ENCODE assay signal across 17 cellular contexts in the genomic region with DNA sequence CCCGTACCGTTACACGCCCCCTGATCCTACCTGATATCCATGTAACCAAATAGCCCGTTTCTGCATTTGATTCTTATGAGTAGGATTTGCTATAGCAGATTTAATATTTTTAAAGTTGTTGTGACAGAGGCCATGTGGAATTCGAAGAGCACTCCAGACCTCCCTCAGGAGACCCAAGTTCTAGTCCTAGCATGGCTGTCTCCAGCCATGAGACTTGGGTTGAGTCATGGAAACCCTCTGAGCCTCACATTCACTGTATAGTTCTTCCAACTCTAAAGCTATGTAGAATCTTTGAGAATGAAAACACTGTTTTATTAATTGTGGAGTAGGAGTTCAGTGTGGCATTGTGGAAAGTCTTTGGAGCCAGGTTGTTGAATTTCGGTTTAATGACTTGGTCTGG. TPM values are rescaled to one million over a fixed set of nuclear protein-coding genes. Genes with fewer than 3 reads are reported as not detected.
A peak's percentile ranks its signal among the peaks of the same experiment; 100 is the strongest.
DNase-seq lines count a peak whose midpoint lies in the region; ATAC-seq lines count a peak whose summit lies in the region.
"Had no signal": no experiment of that assay in that cellular context is flagged by ENCODE, and none has a peak within 500 bp of the region (broad histone marks: within the 10 kb centered on the region; RNA-seq: fewer than 3 reads in every experiment).

No MANE protein-coding gene starts in this region.

- H3K36me3 Mint-ChIP-seq in activated T-cell treated with anti-CD3 and anti-CD28 coated beads, Interleukin-2, amount 50 U/mL, for 4 hours (ENCODE audit: insufficient read depth), result peaks cover 30% of the 10 kb centered on the region
- H3K36me3 Mint-ChIP-seq in activated T-helper 17 cell treated with anti-CD3 and anti-CD28 coated beads, Interleukin-2, amount 50 U/mL, for 72 hours (ENCODE audit: low read depth), result peaks cover 72% of the 10 kb centered on the region
- H3K36me3 Mint-ChIP-seq in immature natural killer cell, result peaks cover 20 to 39% (median 21%) of the 10 kb centered on the region in 3 donors
- peaks cover 69% of the 10 kb centered on the region for H3K36me3 Mint-ChIP-seq in stimulated activated naive CD8-positive, alpha-beta T cell treated with anti-CD3 and anti-CD28 coated beads, Interleukin-15, Interleukin-2, amounts not matched to agents 100 ng/mL and 50 ng/mL, for 24 hours (ENCODE audit: low read depth)

- peak overlapping the region; percentile 97 for H3K27ac Mint-ChIP-seq in activated T-helper 17 cell treated with anti-CD3 and anti-CD28 coated beads, Interleukin-2, amount 50 U/mL, for 72 hours
- peak overlapping the region; percentile 2 to 87 (median 72) for H3K27ac Mint-ChIP-seq in immature natural killer cell
- H3K27ac Mint-ChIP-seq in stimulated activated naive CD8-positive, alpha-beta T cell treated with anti-CD3 and anti-CD28 coated beads, Interleukin-15, Interleukin-2, amounts not matched to agents 100 ng/mL and 50 ng/mL, for 24 hours, result peak overlapping the region; percentile 99

- peaks cover 83% of the 10 kb centered on the region for H3K4me1 Mint-ChIP-seq in activated T-cell treated with anti-CD3 and anti-CD28 coated beads, Interleukin-2, amount 50 U/mL, for 4 hours (ENCODE audit: low read depth)
- H3K4me1 Mint-ChIP-seq in activated T-helper 17 cell treated with anti-CD3 and anti-CD28 coated beads, Interleukin-2, amount 50 U/mL, for 72 hours, result peaks cover 69% of the 10 kb centered on the region
- H3K4me1 Mint-ChIP-seq in immature natural killer cell, result peaks cover 29 to 58% of the 10 kb centered on the region in 2 donors
- H3K4me1 Mint-ChIP-seq in stimulated activated naive CD8-positive, alpha-beta T cell treated with anti-CD3 and anti-CD28 coated beads, Interleukin-15, Interleukin-2, amounts not matched to agents 100 ng/mL and 50 ng/mL, for 24 hours (ENCODE audit: low read depth), result peaks cover 93% of the 10 kb centered on the region

- H3K9me3 Mint-ChIP-seq in activated T-cell treated with anti-CD3 and anti-CD28 coated beads, Interleukin-2, amount 50 U/mL, for 4 hours, result no peaks in the 10 kb centered on the region
- H3K9me3 Mint-ChIP-seq in activated T-helper 17 cell treated with anti-CD3 and anti-CD28 coated beads, Interleukin-2, amount 50 U/mL, for 72 hours, result no peaks in the 10 kb centered on the region
- H3K9me3 Mint-ChIP-seq in immature natural killer cell, result no peaks in the 10 kb centered on the region
- no peaks in the 10 kb centered on the region for H3K9me3 Mint-ChIP-seq in stimulated activated naive CD8-positive, alpha-beta T cell treated with anti-CD3 and anti-CD28 coated beads, Interleukin-15, Interleukin-2, amounts not matched to agents 100 ng/mL and 50 ng/mL, for 24 hours

- no peak for DNase-seq in activated T-cell treated with anti-CD3 and anti-CD28 coated beads, Interleukin-2, amount 50 U/mL, for 4 hours
- DNase-seq in activated T-cell treated with anti-CD3 and anti-CD28 coated beads for 4 hours (no peak), immature natural killer cell (no peak), DMS79 (lab: John Stamatoyannopoulos, UW) (no peak), left cardiac atrium (no peak)
- DNase-seq: GF-D8, NCI-H1694 treated with DMSO at 0.1 percent for 48 hours, NCI-H510A had no signal

- no peaks in the 10 kb centered on the region for H3K27me3 Mint-ChIP-seq in activated T-cell treated with anti-CD3 and anti-CD28 coated beads, Interleukin-2, amount 50 U/mL, for 4 hours (ENCODE audit: low read depth)
- no peaks in the 10 kb centered on the region for H3K27me3 Mint-ChIP-seq in activated T-helper 17 cell treated with anti-CD3 and anti-CD28 coated beads, Interleukin-2, amount 50 U/mL, for 72 hours
- peaks cover 0 to 1% (median 0%) of the 10 kb centered on the region in 3 donors for H3K27me3 Mint-ChIP-seq in immature natural killer cell (ENCODE audit: low read depth in 3 of 3)
- H3K27me3 Mint-ChIP-seq in stimulated activated naive CD8-positive, alpha-beta T cell treated with anti-CD3 and anti-CD28 coated beads, Interleukin-15, Interleukin-2, amounts not matched to agents 100 ng/mL and 50 ng/mL, for 24 hours, result no peaks in the 10 kb centered on the region

- peak; percentile 61 to 62 for ATAC-seq in activated T-cell treated with anti-CD3 and anti-CD28 coated beads, Interleukin-2, amount 50 U/mL, for 4 hours
- peak; percentile 25 for ATAC-seq in activated T-helper 17 cell treated with anti-CD3 and anti-CD28 coated beads, Interleukin-2, amount 50 U/mL, for 72 hours (replicated peaks)
- no peak for ATAC-seq in HG02623 (IDR thresholded peaks at IDR 0.05; ENCODE audit: unreplicated experiment)
- no peak for ATAC-seq in left cardiac atrium
- ATAC-seq: left lobe of liver had no signal

- peak overlapping the region; percentile 73 for H3K4me3 Mint-ChIP-seq in activated T-cell treated with anti-CD3 and anti-CD28 coated beads, Interleukin-2, amount 50 U/mL, for 4 hours
- peak overlapping the region; percentile 97 for H3K4me3 Mint-ChIP-seq in activated T-helper 17 cell treated with anti-CD3 and anti-CD28 coated beads, Interleukin-2, amount 50 U/mL, for 72 hours
- H3K4me3 Mint-ChIP-seq in immature natural killer cell, result peak overlapping the region in 4 of 5 donors; percentile 14 to 78 (median 44)
- H3K4me3 Mint-ChIP-seq in stimulated activated naive CD8-positive, alpha-beta T cell treated with anti-CD3 and anti-CD28 coated beads, Interleukin-15, Interleukin-2, amounts not matched to agents 100 ng/mL and 50 ng/mL, for 24 hours, result peak overlapping the region; percentile 70

- intact Hi-C loops in left cardiac atrium (cut with DNase I), result no loop called here

RNA-seq across cellular contexts. Expression of a gene that starts 8.0 kb away (rescaled TPM):
- total RNA-seq in activated T-cell treated with anti-CD3 and anti-CD28 coated beads, Interleukin-2, amount 50 U/mL, for 4 hours, result 10 to 100 TPM; 48.6 to 86.8 (median 65.7) TPM
- 10 to 100 TPM; 92.4 to 95.1 TPM for total RNA-seq in activated T-helper 17 cell treated with anti-CD3 and anti-CD28 coated beads, Interleukin-2, amount 50 U/mL, for 72 hours
- 100 to 1,000 TPM in 1 of 3 donors, 10 to 100 TPM in 2; 63.2 to 154 (median 87.1) TPM for polyA plus RNA-seq in immature natural killer cell
- 10 to 100 TPM in 1 of 2 donors, 1 to 10 TPM in 1; 6.0 to 14.8 TPM for total RNA-seq in left cardiac atrium
- total RNA-seq: pulmonary artery endothelial cell had no signal

RNA-seq across cellular contexts. Expression of a gene that starts 57.0 kb away (rescaled TPM):
- total RNA-seq in activated T-cell treated with anti-CD3 and anti-CD28 coated beads, Interleukin-2, amount 50 U/mL, for 4 hours, result 1 to 10 TPM; 3.3 to 4.0 (median 3.9) TPM
- 10 to 100 TPM in 1 of 2 donors, 1 to 10 TPM in 1; 8.7 to 10.1 TPM for total RNA-seq in activated T-helper 17 cell treated with anti-CD3 and anti-CD28 coated beads, Interleukin-2, amount 50 U/mL, for 72 hours
- polyA plus RNA-seq in immature natural killer cell, result 10 to 100 TPM; 10.1 to 30.0 (median 21.1) TPM
- not detected for total RNA-seq in left cardiac atrium
- total RNA-seq: ascending aorta, M059J, pulmonary artery endothelial cell, tibial nerve had no signal
- polyA plus RNA-seq: AG04450 had no signal

Comparison
In these comparisons a context has a peak if more than half of its experiments do, and no peak if none do; other contexts are left out.
1. ATAC-seq: peak in activated T-cell treated with anti-CD3 and anti-CD28 coated beads, Interleukin-2, amount 50 U/mL, for 4 hours (2 of 2) and activated T-helper 17 cell treated with anti-CD3 and anti-CD28 coated beads, Interleukin-2, amount 50 U/mL, for 72 hours (single experiment); none in HG02623 (single experiment) and left cardiac atrium (0 of 2).
2. H3K4me3 Mint-ChIP-seq: peak in every context shown above with its lines; median percentile 97 in activated T-helper 17 cell treated with anti-CD3 and anti-CD28 coated beads, Interleukin-2, amount 50 U/mL, for 72 hours; 73 in activated T-cell treated with anti-CD3 and anti-CD28 coated beads, Interleukin-2, amount 50 U/mL, for 4 hours; 70 in stimulated activated naive CD8-positive, alpha-beta T cell treated with anti-CD3 and anti-CD28 coated beads, Interleukin-15, Interleukin-2, amounts not matched to agents 100 ng/mL and 50 ng/mL, for 24 hours; 44 in immature natural killer cell.
3. Peak in every context shown above with its lines, with median percentiles within 50 percentile points of each other: H3K27ac Mint-ChIP-seq.